Comparison of ENCODE assay signal across 25 cellular contexts in genomic region chr15:58967479-58967878, GRCh38. TPM values are rescaled to one million over a fixed set of nuclear protein-coding genes. Genes with fewer than 3 reads are reported as not detected.
A peak's percentile ranks its signal among the peaks of the same experiment; 100 is the strongest.
DNase-seq lines count a peak whose midpoint lies in the region; ATAC-seq, FAIRE-seq and TF ChIP-seq lines count a peak whose summit lies in the region.
"Had no signal": no experiment of that assay in that cellular context is flagged by ENCODE, and none has a peak within 500 bp of the region (broad histone marks: within the 10 kb centered on the region; RNA-seq: fewer than 3 reads in every experiment).

No MANE protein-coding gene starts in this region.

- no peaks in the 10 kb centered on the region for H4K20me1 ChIP-seq in HepG2 (ENCODE audit: insufficient read depth, low read length)
- H4K20me1 ChIP-seq in OCI-LY7 (ENCODE audit: insufficient read depth, low read length): no peaks in the 10 kb centered on the region
- H4K20me1 ChIP-seq: BLaER1 had no signal

- peak overlapping the region; percentile 0 for H2AFZ ChIP-seq in HepG2 (ENCODE audit: low read length)
- H2AFZ ChIP-seq in OCI-LY7 (ENCODE audit: low read length): peak overlapping the region; percentile 23; the same call in 1 of the 2 replicates

- FAIRE-seq in HepG2 (lab: Jason Lieb, UNC): no peak
- FAIRE-seq: GM12878, GM12892, GM18507 had no signal

- H3K4me2 ChIP-seq in HepG2 (ENCODE audit: low read depth, low read length): no peak overlapping the region
- no peak overlapping the region for H3K4me2 ChIP-seq in OCI-LY7 (ENCODE audit: low read length)
- H3K4me2 ChIP-seq: BLaER1 had no signal

- H3K36me3 ChIP-seq in HepG2 (replicated peaks in 1 of 2; ENCODE audit: control insufficient read depth in 1 of 2, insufficient read depth in 2 of 2, low read length in 2 of 2): no peaks in the 10 kb centered on the region
- no peaks in the 10 kb centered on the region for H3K36me3 ChIP-seq in right lobe of liver
- H3K36me3 ChIP-seq in OCI-LY7 (ENCODE audit: insufficient read depth, low read length): no peaks in the 10 kb centered on the region
- H3K36me3 ChIP-seq: BE2C, BLaER1 had no signal

- no peaks in the 10 kb centered on the region for H3K9me3 Mint-ChIP-seq in stimulated activated memory B cell treated with anti-CD40 and anti-IgM and Interleukin-4, amounts not matched to agents 10 μg/mL and 1 μg/mL and 100 μg/mL, for 72 hours
- H3K9me3 Mint-ChIP-seq in natural killer cell: no peaks in the 10 kb centered on the region
- H3K9me3 Mint-ChIP-seq: CD4-positive, alpha-beta memory T cell; CD8-positive, alpha-beta memory T cell had no signal

- in situ Hi-C loops in HepG2 (cut with HindIII; ENCODE audit: extremely low pct_ligation_motif_present, low pct_unique_long_range_greater_than_20kb): no loop called here

- no peak overlapping the region for H3K9ac ChIP-seq in HepG2 (ENCODE audit: insufficient read depth, low read depth, low read length)
- H3K9ac ChIP-seq: BLaER1 had no signal

- H3K4me1 Mint-ChIP-seq in stimulated activated memory B cell treated with anti-CD40 and anti-IgM and Interleukin-4, amounts not matched to agents 10 μg/mL and 1 μg/mL and 100 μg/mL, for 72 hours: no peaks in the 10 kb centered on the region
- no peaks in the 10 kb centered on the region for H3K4me1 Mint-ChIP-seq in natural killer cell
- H3K4me1 Mint-ChIP-seq: CD14-positive monocyte; CD4-positive, alpha-beta memory T cell; CD8-positive, alpha-beta memory T cell had no signal

- no peak overlapping the region for H3K4me3 Mint-ChIP-seq in stimulated activated memory B cell treated with anti-CD40 and anti-IgM and Interleukin-4, amounts not matched to agents 10 μg/mL and 1 μg/mL and 100 μg/mL, for 72 hours
- no peak overlapping the region for H3K4me3 Mint-ChIP-seq in natural killer cell
- H3K4me3 Mint-ChIP-seq: CD14-positive monocyte; CD4-positive, alpha-beta memory T cell; CD4-positive, CD25-positive, alpha-beta regulatory T cell; CD8-positive, alpha-beta memory T cell had no signal

- TF ChIP-seq RAD21 in HepG2 (CRISPR knock-in tag; IDR thresholded peaks at IDR 0.05): no peak

- no peak for ATAC-seq in HepG2
- ATAC-seq in right lobe of liver: no peak
- ATAC-seq in stimulated activated memory B cell treated with anti-CD40 and anti-IgM and Interleukin-4, amounts not matched to agents 10 μg/mL and 1 μg/mL and 100 μg/mL, for 72 hours: no peak
- no peak for ATAC-seq in natural killer cell
- ATAC-seq: GM12878 had no signal

- H3K27ac ChIP-seq in HepG2 (ENCODE audit: extremely low read length, insufficient read depth, low read length) (no peak overlapping the region), right lobe of liver (no peak overlapping the region), OCI-LY7 (ENCODE audit: low read depth, low read length, poor library complexity, severe bottlenecking) (no peak overlapping the region)
- H3K27ac ChIP-seq: 22Rv1, BLaER1 had no signal

- H3K9me3 ChIP-seq in HepG2 (ENCODE audit: low read length) (no peaks in the 10 kb centered on the region), right lobe of liver (no peaks in the 10 kb centered on the region), OCI-LY7 (ENCODE audit: low read length) (no peaks in the 10 kb centered on the region)
- H3K9me3 ChIP-seq: BE2C, BLaER1 had no signal

- H3K27me3 ChIP-seq in HepG2 (ENCODE audit: control insufficient read depth in 1 of 2, insufficient read depth in 2 of 2, low read length in 2 of 2) (0 out of 5 replicates have a peak, but pooled peaks cover 0 to 1% of the 10 kb centered on the region in 2 experiments), right lobe of liver (no peaks in the 10 kb centered on the region)
- H3K27me3 ChIP-seq: BE2C, BLaER1 had no signal

- DNase-seq in HepG2 (ENCODE audit: low spot score) (no peak), right lobe of liver (no peak), OCI-LY7 (ENCODE audit: low spot score) (no peak), natural killer cell (no peak)
- DNase-seq in activated naive CD4-positive, alpha-beta T cell treated with anti-CD3 and anti-CD28 coated beads, Interleukin-2, amount 50 U/mL, for 16 hours: no peak
- DNase-seq: ACHN; BE2C; C1 segment of cervical spinal cord; CD4-positive, alpha-beta memory T cell; CD4-positive, CD25-positive, alpha-beta regulatory T cell; CD8-positive, alpha-beta memory T cell; COR-L47; DMS 273 treated with DMSO at 0.1 percent for 48 hours; DMS153; DMS53; DMS79; DND-41; GDM1 had no signal

- H3K36me3 Mint-ChIP-seq in stimulated activated memory B cell treated with anti-CD40 and anti-IgM and Interleukin-4, amounts not matched to agents 10 μg/mL and 1 μg/mL and 100 μg/mL, for 72 hours: no peaks in the 10 kb centered on the region
- H3K36me3 Mint-ChIP-seq in natural killer cell: no peaks in the 10 kb centered on the region
- H3K36me3 Mint-ChIP-seq: CD14-positive monocyte; CD4-positive, alpha-beta memory T cell; CD4-positive, CD25-positive, alpha-beta regulatory T cell; CD8-positive, alpha-beta memory T cell had no signal

- intact Hi-C loops in HepG2 (cut with micrococcal nuclease; ENCODE audit: unreplicated experiment): no loop called here
- intact Hi-C loops in right lobe of liver (cut with DNase I): no loop called here
- intact Hi-C loops in OCI-LY7 (cut with micrococcal nuclease; ENCODE audit: unreplicated experiment): no loop called here
- intact Hi-C loops in natural killer cell (cut with micrococcal nuclease): no loop called here

- no peaks in the 10 kb centered on the region for H3K27me3 Mint-ChIP-seq in stimulated activated memory B cell treated with anti-CD40 and anti-IgM and Interleukin-4, amounts not matched to agents 10 μg/mL and 1 μg/mL and 100 μg/mL, for 72 hours
- H3K27me3 Mint-ChIP-seq in natural killer cell (ENCODE audit: low read depth in 2 of 2): peaks cover 10 to 22% of the 10 kb centered on the region in 2 donors
- H3K27me3 Mint-ChIP-seq: CD4-positive, alpha-beta memory T cell had no signal

- TF ChIP-seq CTCF in HepG2 (CRISPR knock-in tag; IDR thresholded peaks at IDR 0.05) (no peak), right lobe of liver (IDR thresholded peaks at IDR 0.05) (no peak), OCI-LY7 (conservative IDR thresholded peaks at IDR 0.05; ENCODE audit: low read length) (no peak), natural killer cell (IDR thresholded peaks at IDR 0.05) (no peak)

- H3K4me3 ChIP-seq in HepG2 (replicated peaks in 1 of 3; ENCODE audit: insufficient read depth in 1 of 3, low read depth in 2 of 3, low read length in 3 of 3) (no peak overlapping the region), right lobe of liver (no peak overlapping the region), OCI-LY7 (ENCODE audit: low read depth, low read length, poor library complexity, severe bottlenecking) (no peak overlapping the region)
- H3K4me3 ChIP-seq: BLaER1, GM12878 had no signal

- no peaks in the 10 kb centered on the region for H3K4me1 ChIP-seq in HepG2 (ENCODE audit: insufficient read depth, low read length)
- H3K4me1 ChIP-seq in right lobe of liver: no peaks in the 10 kb centered on the region
- H3K4me1 ChIP-seq in OCI-LY7 (ENCODE audit: insufficient read depth, low read length, poor library complexity, severe bottlenecking): no peaks in the 10 kb centered on the region
- H3K4me1 ChIP-seq: BE2C, BLaER1 had no signal

- no peak for TF ChIP-seq POLR2A in HepG2 (IDR thresholded peaks at IDR 0.05; ENCODE audit: insufficient read depth in 1 of 2, low read depth in 2 of 2, low read length in 2 of 2)
- TF ChIP-seq POLR2A in right lobe of liver (IDR thresholded peaks at IDR 0.05): no peak

- H3K9me2 ChIP-seq in OCI-LY7 (ENCODE audit: insufficient read depth, low read length): no peaks in the 10 kb centered on the region

- CTCF ChIA-PET in HepG2 (lab: Yijun Ruan, JAX; ENCODE audit: low intra/inter-chr PET ratio, low total read pairs) (no interaction called here), OCI-LY7 (lab: Charles Lee; ENCODE audit: unreplicated experiment) (no interaction called here)

- TF ChIP-seq EP300 in HepG2 (IDR thresholded peaks at IDR 0.05; ENCODE audit: low read depth in 2 of 2, low read length in 2 of 2): no peak
- no peak for TF ChIP-seq EP300 in HepG2 (CRISPR knock-in tag; IDR thresholded peaks at IDR 0.05; ENCODE audit: borderline replicate concordance)

- H3K27ac Mint-ChIP-seq in stimulated activated memory B cell treated with anti-CD40 and anti-IgM and Interleukin-4, amounts not matched to agents 10 μg/mL and 1 μg/mL and 100 μg/mL, for 72 hours: peak overlapping the region; percentile 15
- no peak overlapping the region for H3K27ac Mint-ChIP-seq in natural killer cell
- H3K27ac Mint-ChIP-seq: CD4-positive, alpha-beta memory T cell; CD4-positive, CD25-positive, alpha-beta regulatory T cell; CD8-positive, alpha-beta memory T cell had no signal

- H3K79me2 ChIP-seq in HepG2 (ENCODE audit: insufficient read depth, low read length): no peaks in the 10 kb centered on the region
- H3K79me2 ChIP-seq in OCI-LY7 (ENCODE audit: insufficient read depth, low read depth, low read length): no peaks in the 10 kb centered on the region

- 5% methylated on average over 2 of the region's 2 CpGs for WGBS in HepG2 (ENCODE audit: low lambda C conversion rate)
- 100% methylated on average over 1 of the region's 2 CpGs for WGBS in right lobe of liver (ENCODE audit: insufficient coverage, low coverage, low lambda C conversion rate, missing lambda C conversion rate)

- POLR2A ChIA-PET in HepG2 (lab: Yijun Ruan, JAX): no interaction called here
- POLR2A ChIA-PET in OCI-LY7 (lab: Charles Lee): interaction anchor here (0.6 to 1.5 kb wide), 4 partner anchors 8 to 1175 kb away, joined by 3 read pairs; no protein-coding TSS in a partner anchor

- BruUV-seq in HepG2 (replicated peaks; lab: Mats Ljungman, UMichigan): no TSS peak
- BruUV-seq in OCI-LY7 (replicated peaks; lab: Mats Ljungman, UMichigan): no TSS peak

RNA-seq across cellular contexts. Expression of gene RNF111, which starts 20.0 kb away (rescaled TPM):
- total RNA-seq in HepG2 (2016; rRNA removed; fragmentation: Illumina TruSeq; extraction: Trizol) (12.1 and 16.0 TPM in 2 replicates), right lobe of liver (10 to 100 TPM in 4 of 6 experiments, 1 to 10 TPM in 2; 7.3 to 19.1 (median 13.4) TPM), OCI-LY7 (2022) (41.6 and 42.7 TPM in 2 replicates), natural killer cell (10 to 100 TPM; 39.4 to 53.1 (median 46.0) TPM)
- total RNA-seq in HepG2 (2016; cell fraction: cytosol; rRNA removed; fragmentation: Illumina TruSeq; extraction: Trizol; ENCODE audit: low read depth): 10.6 and 15.3 TPM in 2 replicates
- total RNA-seq in HepG2 (2016; cell fraction: insoluble cytoplasmic fraction; rRNA removed; fragmentation: Illumina TruSeq; extraction: Trizol): 8.8 and 9.5 TPM in 2 replicates
- 14.8 and 16.8 TPM in 2 replicates for total RNA-seq in HepG2 (2016; cell fraction: membrane; rRNA removed; fragmentation: Illumina TruSeq; extraction: Trizol)
- 14.1 and 18.6 TPM in 2 replicates for total RNA-seq in HepG2 (2016; cell fraction: nucleus; rRNA removed; fragmentation: Illumina TruSeq; extraction: Trizol)
- polyA plus RNA-seq in HepG2 (2011; rRNA removed): 19.4 and 23.1 TPM in 2 replicates
- polyA plus RNA-seq in HepG2 (2011; cell fraction: cytosol; rRNA removed): 8.5 and 10.4 TPM in 2 replicates
- 12.0 and 16.4 TPM in 2 replicates for polyA plus RNA-seq in HepG2 (2011; cell fraction: nucleus; rRNA removed)
- polyA plus RNA-seq in HepG2 (2012): 11.2 and 12.4 TPM in 2 replicates
- polyA plus RNA-seq in HepG2 (2016; cell fraction: cytosol; fragmentation: Illumina TruSeq; extraction: Trizol; ENCODE audit: low read depth): 0.74 and 1.5 TPM in 2 replicates
- 11.5 and 12.0 TPM in 2 replicates for polyA plus RNA-seq in HepG2 (2016; cell fraction: insoluble cytoplasmic fraction; fragmentation: Illumina TruSeq; extraction: Trizol; ENCODE audit: low read depth)
- 2.3 and 2.7 TPM in 2 replicates for polyA plus RNA-seq in HepG2 (2016; cell fraction: membrane; fragmentation: Illumina TruSeq; extraction: Trizol; ENCODE audit: low read depth)
- 21.6 and 27.5 TPM in 2 replicates for polyA plus RNA-seq in HepG2 (2016; cell fraction: nucleus; fragmentation: Illumina TruSeq; extraction: Trizol; ENCODE audit: insufficient read depth, low read depth)
- 64.6 and 132 TPM in 2 replicates for polyA minus RNA-seq in HepG2 (2011; rRNA and poly(A)+ RNA removed; ENCODE audit: low replicate concordance)
- 13.6 and 15.8 TPM in 2 replicates for polyA minus RNA-seq in HepG2 (2011; cell fraction: cytosol; rRNA and poly(A)+ RNA removed)
- 49.4 and 60.7 TPM in 2 replicates for polyA minus RNA-seq in HepG2 (2011; cell fraction: nucleus; rRNA and poly(A)+ RNA removed)
- 19.2 and 20.4 TPM in 2 replicates for total RNA-seq in OCI-LY7 (2014; rRNA removed; shearing (Covaris generic))

RNA-seq across cellular contexts. Expression of gene SLTM, which starts 34.0 kb away (rescaled TPM):
- total RNA-seq in HepG2 (2016; rRNA removed; fragmentation: Illumina TruSeq; extraction: Trizol): 58.0 and 64.2 TPM in 2 replicates
- 85.4 and 92.4 TPM in 2 replicates for total RNA-seq in HepG2 (2016; cell fraction: cytosol; rRNA removed; fragmentation: Illumina TruSeq; extraction: Trizol; ENCODE audit: low read depth)
- 52.5 and 70.6 TPM in 2 replicates for total RNA-seq in HepG2 (2016; cell fraction: insoluble cytoplasmic fraction; rRNA removed; fragmentation: Illumina TruSeq; extraction: Trizol)
- total RNA-seq in HepG2 (2016; cell fraction: membrane; rRNA removed; fragmentation: Illumina TruSeq; extraction: Trizol): 33.2 and 33.4 TPM in 2 replicates
- total RNA-seq in HepG2 (2016; cell fraction: nucleus; rRNA removed; fragmentation: Illumina TruSeq; extraction: Trizol): 120 TPM in 2 replicates
- 20.3 and 22.0 TPM in 2 replicates for polyA plus RNA-seq in HepG2 (2011; rRNA removed)
- 13.2 and 16.1 TPM in 2 replicates for polyA plus RNA-seq in HepG2 (2011; cell fraction: cytosol; rRNA removed)
- 61.3 and 71.8 TPM in 2 replicates for polyA plus RNA-seq in HepG2 (2011; cell fraction: nucleus; rRNA removed)
- polyA plus RNA-seq in HepG2 (2012): 39.7 and 46.8 TPM in 2 replicates
- 28.8 and 28.9 TPM in 2 replicates for polyA plus RNA-seq in HepG2 (2016; cell fraction: cytosol; fragmentation: Illumina TruSeq; extraction: Trizol; ENCODE audit: low read depth)
- 56.6 and 65.2 TPM in 2 replicates for polyA plus RNA-seq in HepG2 (2016; cell fraction: insoluble cytoplasmic fraction; fragmentation: Illumina TruSeq; extraction: Trizol; ENCODE audit: low read depth)
- polyA plus RNA-seq in HepG2 (2016; cell fraction: membrane; fragmentation: Illumina TruSeq; extraction: Trizol; ENCODE audit: low read depth): 21.9 and 25.0 TPM in 2 replicates
- 88.9 and 106 TPM in 2 replicates for polyA plus RNA-seq in HepG2 (2016; cell fraction: nucleus; fragmentation: Illumina TruSeq; extraction: Trizol; ENCODE audit: insufficient read depth, low read depth)
- 20.5 and 36.5 TPM in 2 replicates for polyA minus RNA-seq in HepG2 (2011; rRNA and poly(A)+ RNA removed; ENCODE audit: low replicate concordance)
- 14.5 and 29.8 TPM in 2 replicates for polyA minus RNA-seq in HepG2 (2011; cell fraction: cytosol; rRNA and poly(A)+ RNA removed)
- 202 and 232 TPM in 2 replicates for polyA minus RNA-seq in HepG2 (2011; cell fraction: nucleus; rRNA and poly(A)+ RNA removed)
- total RNA-seq in right lobe of liver: 10 to 100 TPM; 27.7 to 39.4 (median 30.2) TPM
- total RNA-seq in OCI-LY7 (2014; rRNA removed; shearing (Covaris generic)): 103 and 158 TPM in 2 replicates
- 121 and 129 TPM in 2 replicates for total RNA-seq in OCI-LY7 (2022)
- 100 to 1,000 TPM; 206 to 226 (median 223) TPM for total RNA-seq in natural killer cell
